14 cellular contexts compared by ENCODE assay signal in genomic region chr10:124035306-124035927, GRCh38. TPM values are rescaled to one million over a fixed set of nuclear protein-coding genes. Genes with fewer than 3 reads are reported as not detected.
DNase-seq lines count a peak whose midpoint lies in the region; ATAC-seq, FAIRE-seq and TF ChIP-seq lines count a peak whose summit lies in the region.
"Had no signal": no experiment of that assay in that cellular context is flagged by ENCODE, and none has a peak within 500 bp of the region (broad histone marks: within the 10 kb centered on the region; RNA-seq: fewer than 3 reads in every experiment).

No MANE protein-coding gene starts in this region.

- H3K9ac ChIP-seq in kidney (ENCODE audit: low read length in 2 of 2): no peak overlapping the region

- peaks cover 8% of the 10 kb centered on the region for H3K27me3 Mint-ChIP-seq in stimulated activated naive CD8-positive, alpha-beta T cell treated with anti-CD3 and anti-CD28 coated beads, Interleukin-15, Interleukin-2, amounts not matched to agents 100 ng/mL and 50 ng/mL, for 24 hours

- no peak overlapping the region for H3K4me3 ChIP-seq in RWPE2 (ENCODE audit: severe bottlenecking)
- no peak overlapping the region for H3K4me3 ChIP-seq in kidney (ENCODE audit: low read length in 2 of 2)
- H3K4me3 ChIP-seq in upper lobe of right lung: no peak overlapping the region
- H3K4me3 ChIP-seq: colonic mucosa had no signal

- H3K9me3 ChIP-seq in RWPE2 (ENCODE audit: severe bottlenecking) (no peaks in the 10 kb centered on the region), kidney (ENCODE audit: control insufficient read depth in 1 of 2, low read length in 2 of 2) (no peaks in the 10 kb centered on the region), upper lobe of right lung (no peaks in the 10 kb centered on the region)
- H3K9me3 ChIP-seq: colonic mucosa had no signal

- H3K4me1 Mint-ChIP-seq in stimulated activated naive CD8-positive, alpha-beta T cell treated with anti-CD3 and anti-CD28 coated beads, Interleukin-15, Interleukin-2, amounts not matched to agents 100 ng/mL and 50 ng/mL, for 24 hours (ENCODE audit: low read depth): peaks cover 12% of the 10 kb centered on the region

- no peak for FAIRE-seq in kidney (lab: Jason Lieb, UNC)

- no peak overlapping the region for H3K27ac Mint-ChIP-seq in stimulated activated naive CD8-positive, alpha-beta T cell treated with anti-CD3 and anti-CD28 coated beads, Interleukin-15, Interleukin-2, amounts not matched to agents 100 ng/mL and 50 ng/mL, for 24 hours
- H3K27ac Mint-ChIP-seq: activated naive CD8-positive, alpha-beta T cell had no signal

- H3K4me1 ChIP-seq in RWPE2 (ENCODE audit: insufficient read depth, poor library complexity, severe bottlenecking): no peaks in the 10 kb centered on the region
- H3K4me1 ChIP-seq in kidney (ENCODE audit: control insufficient read depth in 1 of 2, insufficient read depth in 1 of 2, low read depth in 1 of 2, low read length in 2 of 2): peaks cover 0 to 11% of the 10 kb centered on the region in 2 donors
- peaks cover 38% of the 10 kb centered on the region for H3K4me1 ChIP-seq in upper lobe of right lung
- H3K4me1 ChIP-seq: colonic mucosa had no signal

- H3K36me3 ChIP-seq in RWPE2 (ENCODE audit: low read depth): peaks cover 17% of the 10 kb centered on the region
- H3K36me3 ChIP-seq in kidney (ENCODE audit: control insufficient read depth in 1 of 2, insufficient read depth in 2 of 2, low read length in 2 of 2): peaks cover 0 to 5% of the 10 kb centered on the region in 2 donors
- H3K36me3 ChIP-seq in upper lobe of right lung: peaks cover 23% of the 10 kb centered on the region
- H3K36me3 ChIP-seq: colonic mucosa had no signal

- no peaks in the 10 kb centered on the region for H3K9me3 Mint-ChIP-seq in stimulated activated naive CD8-positive, alpha-beta T cell treated with anti-CD3 and anti-CD28 coated beads, Interleukin-15, Interleukin-2, amounts not matched to agents 100 ng/mL and 50 ng/mL, for 24 hours

- H3K36me3 Mint-ChIP-seq in stimulated activated naive CD8-positive, alpha-beta T cell treated with anti-CD3 and anti-CD28 coated beads, Interleukin-15, Interleukin-2, amounts not matched to agents 100 ng/mL and 50 ng/mL, for 24 hours (ENCODE audit: low read depth): no peaks in the 10 kb centered on the region
- H3K36me3 Mint-ChIP-seq: activated naive CD8-positive, alpha-beta T cell had no signal

- H3K27ac ChIP-seq in RWPE2 (ENCODE audit: poor library complexity, severe bottlenecking): no peak overlapping the region
- H3K27ac ChIP-seq in kidney (ENCODE audit: low read depth in 2 of 2, low read length in 2 of 2): no peak overlapping the region
- no peak overlapping the region for H3K27ac ChIP-seq in upper lobe of right lung
- H3K27ac ChIP-seq: colonic mucosa had no signal

- H3K27me3 ChIP-seq in RWPE2 (ENCODE audit: insufficient read depth, poor library complexity, severe bottlenecking): no peaks in the 10 kb centered on the region
- H3K27me3 ChIP-seq in upper lobe of right lung: no peaks in the 10 kb centered on the region
- H3K27me3 ChIP-seq: colonic mucosa had no signal

- intact Hi-C loops in kidney (cut with DNase I) (no loop called here), upper lobe of right lung (cut with DNase I) (no loop called here)

- peak overlapping the region; percentile 67 for H3K4me3 Mint-ChIP-seq in stimulated activated naive CD8-positive, alpha-beta T cell treated with anti-CD3 and anti-CD28 coated beads, Interleukin-15, Interleukin-2, amounts not matched to agents 100 ng/mL and 50 ng/mL, for 24 hours
- H3K4me3 Mint-ChIP-seq: activated naive CD8-positive, alpha-beta T cell had no signal

- TF ChIP-seq CTCF in RWPE2 (IDR thresholded peaks at IDR 0.05; ENCODE audit: poor library complexity, severe bottlenecking) (no peak), kidney (IDR thresholded peaks at IDR 0.05; ENCODE audit: borderline replicate concordance, extremely low read depth, insufficient read depth) (no peak), upper lobe of right lung (IDR thresholded peaks at IDR 0.05) (no peak)

- no peak for ATAC-seq in stimulated activated naive CD8-positive, alpha-beta T cell treated with anti-CD3 and anti-CD28 coated beads, Interleukin-15, Interleukin-2, amounts not matched to agents 100 U/mL and 50 U/mL, for 24 hours
- ATAC-seq in RWPE2 (ENCODE audit: low read depth) (peak; percentile 12; the same call in 1 of the 3 replicates), upper lobe of right lung (no peak)

- no peak for DNase-seq in stimulated activated naive CD8-positive, alpha-beta T cell treated with anti-CD3 and anti-CD28 coated beads, Interleukin-15, Interleukin-2, amounts not matched to agents 100 U/mL and 50 U/mL, for 24 hours
- DNase-seq in RWPE2 (ENCODE audit: low spot score) (no peak), kidney (peak; percentile 63), upper lobe of right lung (no peak), DMS153 (lab: John Stamatoyannopoulos, UW) (no peak), hepatic stellate cell (ENCODE audit: low spot score) (no peak), SK-N-DZ (ENCODE audit: low spot score) (no peak)
- DNase-seq: NCI-H1930; stimulated activated naive CD4-positive, alpha-beta T cell treated with Interleukin-2 at 50 U/mL for 16 hours had no signal

RNA-seq across cellular contexts. Expression of gene CHST15, which starts 58.0 kb away (rescaled TPM):
- total RNA-seq in kidney (39.7 TPM), upper lobe of right lung (49.2 TPM)
- polyA plus RNA-seq in kidney (ENCODE audit: insufficient read depth, low read depth, low replicate concordance): 2.8 TPM
- polyA plus RNA-seq in SK-N-DZ (2014; cell fraction: cytosol; rRNA removed): 21.7 and 24.0 TPM in 2 replicates
- polyA plus RNA-seq in SK-N-DZ (2014; cell fraction: nucleus; rRNA removed): 25.8 and 46.5 TPM in 2 replicates
- total RNA-seq: activated CD8-positive, alpha-beta memory T cell treated with anti-CD3 and anti-CD28 coated beads for 36 hours; G401 had no signal
